In genomic region chr6:7312616-7313504, GRCh38 we compare ENCODE assay signal across 8 cellular contexts. TPM values are rescaled to one million over a fixed set of nuclear protein-coding genes. Genes with fewer than 3 reads are reported as not detected.
A peak's percentile ranks its signal among the peaks of the same experiment; 100 is the strongest.
DNase-seq lines count a peak whose midpoint lies in the region; ATAC-seq and TF ChIP-seq lines count a peak whose summit lies in the region.

SSR1 (minus strand) TSS chr6:7313199; CDS start chr6:7313120, 79 bp downstream.

- 0 to 2% methylated on average over 14 to 23 of the region's 83 CpGs for WGBS in esophagus squamous epithelium, 2 donors

- H3K4me2 ChIP-seq in Karpas-422 (ENCODE audit: low read depth, low read length, poor library complexity, severe bottlenecking): peak within 1 kb of the TSS; percentile 99

- peak; percentile 97 for ATAC-seq in GM21825 (IDR thresholded peaks at IDR 0.05; ENCODE audit: unreplicated experiment)

- H3K4me3 ChIP-seq in Karpas-422 (ENCODE audit: low read length) (peak within 1 kb of the TSS; percentile 93), esophagus squamous epithelium (peak within 1 kb of the TSS; percentile 74 to 99 (median 90))

- H3K4me1 ChIP-seq in Karpas-422 (ENCODE audit: low read length): peaks cover 21% of the 10 kb centered on the region
- peaks cover 0 to 45% (median 27%) of the 10 kb centered on the region in 3 donors for H3K4me1 ChIP-seq in esophagus squamous epithelium

- H3K9me3 ChIP-seq in Karpas-422 (ENCODE audit: low read length): no peaks in the 10 kb centered on the region
- H3K9me3 ChIP-seq in esophagus squamous epithelium: no peaks in the 10 kb centered on the region

- H4K20me1 ChIP-seq in Karpas-422 (ENCODE audit: insufficient read depth, low read depth, low read length): peaks cover 9% of the 10 kb centered on the region; the same call in 1 of the 2 replicates

- peak in 2 of 4 donors; percentile 33 to 84 for TF ChIP-seq POLR2A in esophagus squamous epithelium (IDR thresholded peaks at IDR 0.05)

- H3K27me3 ChIP-seq in Karpas-422 (ENCODE audit: low read length) (no peaks in the 10 kb centered on the region), esophagus squamous epithelium (no peaks in the 10 kb centered on the region)

- no peak for TF ChIP-seq CTCF in esophagus squamous epithelium (IDR thresholded peaks at IDR 0.05)

- DNase-seq in DMS79 treated with DMSO at 0.1 percent for 48 hours (lab: John Stamatoyannopoulos, UW) (peak; percentile 77), Karpas-422 (peak; percentile 98), RKO (ENCODE audit: low spot score) (peak; percentile 96), activated T-helper 1 cell treated with Interleukin-2 at 50 U/mL for 16 hours (ENCODE audit: low read depth) (peak; percentile 87), esophagus squamous epithelium (lab: John Stamatoyannopoulos, UW) (peak; percentile 92), myocyte (ENCODE audit: low read depth) (peak; percentile 97)
- peak; percentile 94 for DNase-seq in stimulated activated CD8-positive, alpha-beta memory T cell treated with anti-CD3 and anti-CD28 coated beads, Interleukin-7, amount 100 ng/mL, for 48 hours (ENCODE audit: extremely low read depth in 1 of 2, low read depth in 1 of 2)

- H3K27ac ChIP-seq in Karpas-422 (ENCODE audit: low read length): peak within 1 kb of the TSS; percentile 63
- peak within 1 kb of the TSS; percentile 93 to 97 (median 96) for H3K27ac ChIP-seq in esophagus squamous epithelium

- peaks cover 32% of the 10 kb centered on the region for H3K36me3 ChIP-seq in Karpas-422 (ENCODE audit: insufficient read depth, low read length)
- peaks cover under 1 to 27% (median 6%) of the 10 kb centered on the region in 3 donors for H3K36me3 ChIP-seq in esophagus squamous epithelium

- intact Hi-C loops in esophagus squamous epithelium (cut with DNase I): loop anchor here (10.0 kb wide), 1 partner anchor 72 kb away; the partner anchor contains the start of genes CAGE1 and RIOK1

- no peaks in the 10 kb centered on the region for H3K9me2 ChIP-seq in Karpas-422 (replicated peaks; ENCODE audit: insufficient read depth, low read length)

- peak within 1 kb of the TSS; percentile 97 for H3K9ac ChIP-seq in Karpas-422 (ENCODE audit: low read length)

- peaks cover 52% of the 10 kb centered on the region for H3K79me2 ChIP-seq in Karpas-422 (ENCODE audit: low read length)

- H2AFZ ChIP-seq in Karpas-422 (ENCODE audit: low read length): peak within 1 kb of the TSS; percentile 81

RNA-seq across cellular contexts. Expression of gene SSR1, which starts in this region (rescaled TPM):
- total RNA-seq in Karpas-422 (2014; rRNA removed; shearing (Covaris generic); ENCODE audit: low replicate concordance): 43.6 and 83.2 TPM in 2 replicates
- total RNA-seq in esophagus squamous epithelium (100 to 1,000 TPM in 1 of 4 donors, 10 to 100 TPM in 3; 39.5 to 122 (median 80.8) TPM), myocyte (68.2 and 74.2 TPM in 2 replicates)
- 94.1 TPM for polyA plus RNA-seq in myocyte (2012)

Comparison
In these comparisons a context has a peak if more than half of its experiments do, and no peak if none do; other contexts are left out.
1. Peak in every context shown above with its lines: DNase-seq, ATAC-seq, H3K4me3 ChIP-seq and H3K27ac ChIP-seq.